In the genomic region with DNA sequence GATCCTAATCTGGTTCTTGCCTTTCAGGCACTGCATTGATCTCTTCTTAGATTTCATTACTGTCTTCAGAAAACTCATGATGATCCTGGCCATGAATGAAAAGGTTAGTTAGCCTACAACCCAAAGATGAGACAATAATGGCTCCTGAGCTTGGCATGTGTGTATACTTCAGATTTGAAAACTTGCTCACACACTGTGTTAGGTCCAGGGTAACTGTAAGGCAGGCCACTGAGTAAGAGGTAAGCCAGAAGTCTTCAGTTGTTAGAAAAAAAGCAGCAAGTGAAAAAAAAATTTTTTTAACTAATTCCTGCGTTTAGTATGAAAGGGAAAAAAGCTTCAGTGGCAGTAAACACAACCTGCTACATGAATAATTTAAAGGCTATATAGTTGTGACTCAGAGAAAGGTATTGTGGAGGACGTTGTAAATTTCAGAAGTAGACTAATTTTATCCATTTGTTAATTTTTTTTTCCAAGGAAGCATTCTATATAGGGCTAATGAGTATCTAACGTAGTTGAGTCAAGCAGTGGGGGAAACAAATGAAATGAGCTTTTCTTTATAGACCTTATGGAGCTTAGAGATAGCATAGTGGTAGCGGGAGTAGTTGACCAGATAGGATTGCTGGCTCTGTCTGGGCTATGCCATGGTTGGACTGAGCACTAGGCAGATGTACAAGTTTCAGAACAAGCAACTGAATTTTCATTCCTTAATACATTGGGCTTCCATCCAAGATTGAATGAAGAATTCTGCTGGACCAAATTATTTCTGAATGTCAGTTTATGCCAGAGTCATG, we compare ENCODE assay signal across 15 cellular contexts. TPM values are rescaled to one million over a fixed set of nuclear protein-coding genes. Genes with fewer than 3 reads are reported as not detected.
DNase-seq lines count a peak whose midpoint lies in the region; ATAC-seq and TF ChIP-seq lines count a peak whose summit lies in the region.
"Had no signal": no experiment of that assay in that cellular context is flagged by ENCODE, and none has a peak within 500 bp of the region (broad histone marks: within the 10 kb centered on the region; RNA-seq: fewer than 3 reads in every experiment).

No MANE protein-coding gene starts in this region.

- H3K4me2 ChIP-seq in smooth muscle cell, result no peak overlapping the region

- H3K4me3 ChIP-seq in smooth muscle cell, result no peak overlapping the region
- no peak overlapping the region for H3K4me3 ChIP-seq in esophagus squamous epithelium
- H3K4me3 ChIP-seq: upper lobe of left lung had no signal

- H3K27me3 Mint-ChIP-seq in activated CD8-positive, alpha-beta memory T cell treated with anti-CD3 and anti-CD28 coated beads, Interleukin-2, amount 10 ng/mL, durations not matched to agents 7 days and 5 days, result no peaks in the 10 kb centered on the region
- no peaks in the 10 kb centered on the region for H3K27me3 Mint-ChIP-seq in activated naive CD8-positive, alpha-beta T cell treated with anti-CD3 and anti-CD28 coated beads for 36 hours

- H3K36me3 ChIP-seq in KOPT-K1 (ENCODE audit: insufficient read depth, low read length), result peaks cover 91% of the 10 kb centered on the region
- H3K36me3 ChIP-seq in smooth muscle cell (ENCODE audit: low read depth), result peaks cover 11% of the 10 kb centered on the region
- peaks cover 28 to 93% (median 56%) of the 10 kb centered on the region in 3 donors for H3K36me3 ChIP-seq in esophagus squamous epithelium

- H3K4me3 Mint-ChIP-seq in activated CD8-positive, alpha-beta memory T cell treated with anti-CD3 and anti-CD28 coated beads, Interleukin-2, amount 10 ng/mL, durations not matched to agents 7 days and 5 days, result no peak overlapping the region
- H3K4me3 Mint-ChIP-seq in activated naive CD8-positive, alpha-beta T cell treated with anti-CD3 and anti-CD28 coated beads for 36 hours, result no peak overlapping the region

- TF ChIP-seq CTCF in smooth muscle cell (IDR thresholded peaks at IDR 0.05; ENCODE audit: borderline replicate concordance, insufficient read depth, poor library complexity, severe bottlenecking) (no peak), esophagus squamous epithelium (IDR thresholded peaks at IDR 0.05) (no peak)

- no peak for TF ChIP-seq POLR2A in esophagus squamous epithelium (IDR thresholded peaks at IDR 0.05)

- peak; percentile 14 for ATAC-seq in activated CD8-positive, alpha-beta memory T cell treated with anti-CD3 and anti-CD28 coated beads, Interleukin-2, amount 10 ng/mL, durations not matched to agents 7 days and 5 days
- ATAC-seq in GM21529 (IDR thresholded peaks at IDR 0.05; ENCODE audit: unreplicated experiment) (no peak), HG03439 (IDR thresholded peaks at IDR 0.05; ENCODE audit: unreplicated experiment) (no peak)
- ATAC-seq: PC-3 had no signal

- no peak for DNase-seq in activated CD8-positive, alpha-beta memory T cell treated with anti-CD3 and anti-CD28 coated beads, Interleukin-2, amount 10 ng/mL, durations not matched to agents 7 days and 5 days
- DNase-seq in activated CD8-positive, alpha-beta memory T cell treated with anti-CD3 and anti-CD28 coated beads, Interleukin-2, amount 50 U/mL, for 4 hours, result no peak
- no peak for DNase-seq in activated naive CD8-positive, alpha-beta T cell treated with anti-CD3 and anti-CD28 coated beads for 36 hours
- DNase-seq in smooth muscle cell (lab: John Stamatoyannopoulos, UW; ENCODE audit: unreplicated experiment), result no peak
- no peak for DNase-seq in esophagus squamous epithelium (lab: John Stamatoyannopoulos, UW)
- DNase-seq: Calu3, kidney glomerular epithelial cell, NCI-H2029 treated with DMSO at 0.1 percent for 48 hours, NCI-H524 treated with DMSO at 0.1 percent for 48 hours, PC-3, upper lobe of left lung had no signal

- H3K4me1 ChIP-seq in smooth muscle cell (ENCODE audit: low read depth) (no peaks in the 10 kb centered on the region), esophagus squamous epithelium (peaks cover 0 to 32% (median 2%) of the 10 kb centered on the region in 3 donors)

- WGBS in smooth muscle cell (ENCODE audit: low lambda C conversion rate), result 95% methylated on average over 4 of the region's 4 CpGs
- 65 to 77% methylated on average over 4 of the region's 4 CpGs for WGBS in esophagus squamous epithelium, 2 donors

- H4K20me1 ChIP-seq in smooth muscle cell (ENCODE audit: low read depth), result peaks cover 69% of the 10 kb centered on the region

- intact Hi-C loops in esophagus squamous epithelium (cut with DNase I), result no loop called here

- H3K9ac ChIP-seq in smooth muscle cell (ENCODE audit: low read depth), result no peak overlapping the region

- H3K79me2 ChIP-seq in smooth muscle cell (ENCODE audit: low read depth), result peaks cover 6% of the 10 kb centered on the region

- peaks cover 51% of the 10 kb centered on the region for H3K4me1 Mint-ChIP-seq in activated CD8-positive, alpha-beta memory T cell treated with anti-CD3 and anti-CD28 coated beads, Interleukin-2, amount 10 ng/mL, durations not matched to agents 7 days and 5 days
- H3K4me1 Mint-ChIP-seq in activated naive CD8-positive, alpha-beta T cell treated with anti-CD3 and anti-CD28 coated beads for 36 hours, result peaks cover 54% of the 10 kb centered on the region

- H3K36me3 Mint-ChIP-seq in activated CD8-positive, alpha-beta memory T cell treated with anti-CD3 and anti-CD28 coated beads, Interleukin-2, amount 10 ng/mL, durations not matched to agents 7 days and 5 days, result peaks cover 67% of the 10 kb centered on the region
- peaks cover 60% of the 10 kb centered on the region for H3K36me3 Mint-ChIP-seq in activated naive CD8-positive, alpha-beta T cell treated with anti-CD3 and anti-CD28 coated beads for 36 hours

- H2AFZ ChIP-seq in smooth muscle cell (ENCODE audit: low read depth), result no peak overlapping the region

- peak overlapping the region; percentile 85 for H3K27ac Mint-ChIP-seq in activated CD8-positive, alpha-beta memory T cell treated with anti-CD3 and anti-CD28 coated beads, Interleukin-2, amount 10 ng/mL, durations not matched to agents 7 days and 5 days
- peak overlapping the region; percentile 94 for H3K27ac Mint-ChIP-seq in activated naive CD8-positive, alpha-beta T cell treated with anti-CD3 and anti-CD28 coated beads for 36 hours

- H3K27me3 ChIP-seq in smooth muscle cell (ENCODE audit: low read depth) (no peaks in the 10 kb centered on the region), esophagus squamous epithelium (no peaks in the 10 kb centered on the region)
- H3K27me3 ChIP-seq: upper lobe of left lung had no signal

- no peaks in the 10 kb centered on the region for H3K9me3 ChIP-seq in KOPT-K1 (ENCODE audit: insufficient read depth, low read length, poor library complexity, severe bottlenecking)
- no peaks in the 10 kb centered on the region for H3K9me3 ChIP-seq in smooth muscle cell (replicated peaks; ENCODE audit: low read depth)
- H3K9me3 ChIP-seq in esophagus squamous epithelium, result no peaks in the 10 kb centered on the region
- H3K9me3 ChIP-seq: upper lobe of left lung had no signal

- peak overlapping the region; percentile 56 for H3K27ac ChIP-seq in KOPT-K1 (ENCODE audit: low read depth, low read length, poor library complexity, severe bottlenecking)
- H3K27ac ChIP-seq in smooth muscle cell (ENCODE audit: low read depth), result peak overlapping the region; percentile 2
- H3K27ac ChIP-seq in esophagus squamous epithelium, result no peak overlapping the region
- H3K27ac ChIP-seq: VCaP had no signal

- CTCF ChIA-PET in activated CD8-positive, alpha-beta memory T cell treated with anti-CD3 and anti-CD28 coated beads, Interleukin-2, amount 10 ng/mL, durations not matched to agents 7 days and 5 days (lab: Charles Lee), result interaction anchor here (0.7 to 4.9 kb wide), 26 partner anchors 9 to 294 kb away, joined by 3 to 81 read pairs (median 4); a partner anchor contains a TSS

- peaks cover 46% of the 10 kb centered on the region for H3F3A ChIP-seq in smooth muscle cell (ENCODE audit: low read depth)

- H3K9me3 Mint-ChIP-seq in activated CD8-positive, alpha-beta memory T cell treated with anti-CD3 and anti-CD28 coated beads, Interleukin-2, amount 10 ng/mL, durations not matched to agents 7 days and 5 days (ENCODE audit: low read depth), result no peaks in the 10 kb centered on the region
- H3K9me3 Mint-ChIP-seq in activated naive CD8-positive, alpha-beta T cell treated with anti-CD3 and anti-CD28 coated beads for 36 hours, result no peaks in the 10 kb centered on the region

RNA-seq across cellular contexts. Expression of a gene that starts 20.5 kb away (rescaled TPM):
- total RNA-seq in activated CD8-positive, alpha-beta memory T cell treated with anti-CD3 and anti-CD28 coated beads, Interleukin-2, amount 10 ng/mL, durations not matched to agents 7 days and 5 days, result 100 to 1,000 TPM; 396 to 524 TPM
- 100 to 1,000 TPM; 400 to 410 TPM for total RNA-seq in activated naive CD8-positive, alpha-beta T cell treated with anti-CD3 and anti-CD28 coated beads for 36 hours
- 677 and 679 TPM in 2 replicates for total RNA-seq in smooth muscle cell
- polyA plus RNA-seq in smooth muscle cell, result 611 and 663 TPM in 2 replicates
- 100 to 1,000 TPM; 307 to 444 (median 343) TPM for total RNA-seq in esophagus squamous epithelium

RNA-seq across cellular contexts. Expression of a gene that starts 54.7 kb away (rescaled TPM):
- 10 to 100 TPM; 44.2 to 50.5 TPM for total RNA-seq in activated CD8-positive, alpha-beta memory T cell treated with anti-CD3 and anti-CD28 coated beads, Interleukin-2, amount 10 ng/mL, durations not matched to agents 7 days and 5 days
- 10 to 100 TPM; 20.3 to 22.3 TPM for total RNA-seq in activated naive CD8-positive, alpha-beta T cell treated with anti-CD3 and anti-CD28 coated beads for 36 hours
- total RNA-seq in smooth muscle cell, result 18.3 and 20.8 TPM in 2 replicates
- polyA plus RNA-seq in smooth muscle cell, result 19.7 and 21.7 TPM in 2 replicates
- total RNA-seq in esophagus squamous epithelium, result 1 to 10 TPM; 5.2 to 7.6 (median 5.8) TPM

Comparison
In these comparisons a context has a peak if more than half of its experiments do, and no peak if none do; other contexts are left out.
1. H3K27ac ChIP-seq: peak in KOPT-K1 (single experiment) and smooth muscle cell (single experiment); none in esophagus squamous epithelium (0 of 4).